37 cellular contexts compared by ENCODE assay signal in the genomic region with DNA sequence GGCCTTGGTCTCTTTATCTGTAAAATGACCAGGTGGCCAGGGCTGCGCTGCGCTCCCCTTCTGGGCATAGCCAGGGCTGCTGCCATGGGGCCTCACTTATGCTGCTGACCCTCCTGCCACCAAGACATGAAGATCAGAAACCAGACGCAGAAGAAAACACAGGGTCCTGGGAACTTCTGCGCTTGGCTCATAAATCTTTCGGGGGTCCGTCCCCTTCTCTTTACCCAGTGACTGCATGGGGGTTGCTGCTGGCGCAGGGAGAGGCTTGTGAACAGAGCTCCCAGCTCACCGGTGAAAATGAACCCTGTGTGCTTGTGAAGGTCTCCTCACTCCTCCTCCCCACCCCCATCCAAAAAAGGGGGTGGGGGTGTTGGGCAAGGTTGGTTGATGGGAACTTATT. TPM values are rescaled to one million over a fixed set of nuclear protein-coding genes. Genes with fewer than 3 reads are reported as not detected.
A peak's percentile ranks its signal among the peaks of the same experiment; 100 is the strongest.
DNase-seq lines count a peak whose midpoint lies in the region; ATAC-seq and TF ChIP-seq lines count a peak whose summit lies in the region.
"Had no signal": no experiment of that assay in that cellular context is flagged by ENCODE, and none has a peak within 500 bp of the region (broad histone marks: within the 10 kb centered on the region; RNA-seq: fewer than 3 reads in every experiment).

No MANE protein-coding gene starts in this region.

- H3K4me1 ChIP-seq in SK-N-SH (ENCODE audit: control insufficient read depth in 1 of 2, insufficient read depth in 2 of 2, low read depth in 1 of 2, low read length in 1 of 2), result peaks cover 0 to 31% of the 10 kb centered on the region in 2 experiments; a peak in 2 of 4 replicates
- peaks cover 7% of the 10 kb centered on the region for H3K4me1 ChIP-seq in iPS-15b (ENCODE audit: control insufficient read depth, insufficient read depth, low read length)

- H3K4me3 Mint-ChIP-seq in WTC11, result peak overlapping the region; percentile 6; the same call in 1 of the 2 replicates
- H3K4me3 Mint-ChIP-seq: activated CD8-positive, alpha-beta memory T cell treated with anti-CD3 and anti-CD28 coated beads, Interleukin-2, amount 10 ng/mL, durations not matched to agents 7 days and 5 days; activated naive CD8-positive, alpha-beta T cell treated with anti-CD3 and anti-CD28 coated beads, Interleukin-2, amount 10 ng/mL, durations not matched to agents 7 days and 5 days; activated T-cell treated with anti-CD3 and anti-CD28 coated beads, Interleukin-2, amount 50 U/mL, for 4 hours; neural crest cell; stimulated activated naive CD8-positive, alpha-beta T cell treated with anti-CD3 and anti-CD28 coated beads, Interleukin-15, Interleukin-2, amounts not matched to agents 100 ng/mL and 50 ng/mL, for 24 hours had no signal

- no peak for TF ChIP-seq CTCF in SK-N-SH (IDR thresholded peaks at IDR 0.05)
- TF ChIP-seq CTCF in WTC11 (IDR thresholded peaks at IDR 0.05), result no peak

- H3K27ac Mint-ChIP-seq in WTC11, result no peak overlapping the region
- H3K27ac Mint-ChIP-seq: activated CD8-positive, alpha-beta memory T cell treated with anti-CD3 and anti-CD28 coated beads, Interleukin-2, amount 10 ng/mL, durations not matched to agents 7 days and 5 days; activated naive CD8-positive, alpha-beta T cell treated with anti-CD3 and anti-CD28 coated beads, Interleukin-2, amount 10 ng/mL, durations not matched to agents 7 days and 5 days; CD14-positive monocyte; stimulated activated naive CD8-positive, alpha-beta T cell treated with anti-CD3 and anti-CD28 coated beads, Interleukin-15, Interleukin-2, amounts not matched to agents 100 ng/mL and 50 ng/mL, for 24 hours had no signal

- TF ChIP-seq EP300 in SK-N-SH (IDR thresholded peaks at IDR 0.05; ENCODE audit: borderline replicate concordance in 1 of 2, low read depth in 1 of 2, low read length in 1 of 2), result no peak

- POLR2A ChIA-PET in SK-N-SH (lab: Yijun Ruan, JAX) (no interaction called here), WTC11 (lab: Charles Lee) (interaction anchor here (0.7 kb wide), 1 partner anchor 605 kb away, joined by 3 read pairs; no protein-coding TSS in a partner anchor)

- no peak for ATAC-seq in SK-N-SH treated with all-trans-retinoic acid at 6 μM for 48 hours
- no peak for ATAC-seq in WTC11
- ATAC-seq in HG03432 (IDR thresholded peaks at IDR 0.05; ENCODE audit: unreplicated experiment), result no peak
- ATAC-seq: activated CD4-positive, CD25-positive, alpha-beta regulatory T cell treated with anti-CD3 and anti-CD28 coated beads, Interleukin-2, amount 50 U/mL, for 24 hours; activated CD8-positive, alpha-beta memory T cell treated with anti-CD3 and anti-CD28 coated beads, Interleukin-2, amount 10 ng/mL, durations not matched to agents 7 days and 5 days; activated T-cell treated with anti-CD3 and anti-CD28 coated beads, Interleukin-2, amount 50 U/mL, for 4 hours; body of pancreas; heart left ventricle; HepG2; mucosa of descending colon had no signal

- CTCF ChIA-PET in SK-N-SH (lab: Yijun Ruan, JAX) (interaction anchor here (1.3 to 3.1 kb wide), 2 partner anchors 8 to 706 kb away, joined by 4 to 17 read pairs; no protein-coding TSS in a partner anchor), WTC11 (lab: Charles Lee) (interaction anchor here (0.9 to 1.8 kb wide), 5 partner anchors 8 to 490 kb away, joined by 3 to 7 read pairs (median 4); no protein-coding TSS in a partner anchor)

- H3K79me2 ChIP-seq in SK-N-SH (ENCODE audit: insufficient read depth), result peaks cover 94% of the 10 kb centered on the region

- no peaks in the 10 kb centered on the region for H3K36me3 Mint-ChIP-seq in WTC11
- H3K36me3 Mint-ChIP-seq: activated CD8-positive, alpha-beta memory T cell treated with anti-CD3 and anti-CD28 coated beads, Interleukin-2, amount 10 ng/mL, durations not matched to agents 7 days and 5 days; activated naive CD8-positive, alpha-beta T cell treated with anti-CD3 and anti-CD28 coated beads, Interleukin-2, amount 10 ng/mL, durations not matched to agents 7 days and 5 days; CD14-positive monocyte had no signal

- H3K4me2 ChIP-seq in SK-N-SH, result peak overlapping the region; percentile 77

- H2AFZ ChIP-seq in SK-N-SH (ENCODE audit: low read depth), result no peak overlapping the region

- H3K9me3 ChIP-seq in SK-N-SH, result no peaks in the 10 kb centered on the region
- H3K9me3 ChIP-seq in iPS-15b (ENCODE audit: control insufficient read depth, insufficient read depth, low read length), result no peaks in the 10 kb centered on the region
- H3K9me3 ChIP-seq: body of pancreas, Caco-2, heart left ventricle, mucosa of descending colon, Peyer's patch, spleen, testis had no signal

- H3K9me3 Mint-ChIP-seq in WTC11, result no peaks in the 10 kb centered on the region
- H3K9me3 Mint-ChIP-seq: activated naive CD8-positive, alpha-beta T cell treated with anti-CD3 and anti-CD28 coated beads, Interleukin-2, amount 10 ng/mL, durations not matched to agents 7 days and 5 days; activated T-cell treated with anti-CD3 and anti-CD28 coated beads, Interleukin-2, amount 50 U/mL, for 4 hours; neural crest cell; stimulated activated naive CD8-positive, alpha-beta T cell treated with anti-CD3 and anti-CD28 coated beads, Interleukin-15, Interleukin-2, amounts not matched to agents 100 ng/mL and 50 ng/mL, for 24 hours had no signal

- H3K9me2 ChIP-seq in SK-N-SH, result no peaks in the 10 kb centered on the region

- 0 out of 4 replicates have a peak overlapping the region, but pooled peaks of 1 of the 2 experiments have one; percentile 93 for H3K4me3 ChIP-seq in SK-N-SH (ENCODE audit: low read depth in 2 of 2, low read length in 1 of 2)
- peak overlapping the region; percentile 6 for H3K4me3 ChIP-seq in iPS-15b (ENCODE audit: low read depth, low read length)
- peak overlapping the region; percentile 7 for H3K4me3 ChIP-seq in skeletal muscle cell (ENCODE audit: low read depth, low read length)
- H3K4me3 ChIP-seq: body of pancreas, lung, mucosa of descending colon, Peyer's patch, spleen, testis had no signal

- no peak for TF ChIP-seq RAD21 in SK-N-SH (IDR thresholded peaks at IDR 0.05; ENCODE audit: low read length)

- H3K4me1 Mint-ChIP-seq in WTC11, result peaks cover 65% of the 10 kb centered on the region

- H3K27me3 ChIP-seq in SK-N-SH (ENCODE audit: insufficient read depth) (no peaks in the 10 kb centered on the region), iPS-15b (ENCODE audit: control insufficient read depth, insufficient read depth, low read length) (peaks cover 93% of the 10 kb centered on the region)
- H3K27me3 ChIP-seq: testis had no signal

- WGBS in SK-N-SH (ENCODE audit: low lambda C conversion rate), result 59% methylated on average over 3 of the region's 8 CpGs

- H3F3A ChIP-seq in SK-N-SH (replicated peaks; ENCODE audit: insufficient read depth), result peaks cover 34% of the 10 kb centered on the region

- DNase-seq in SK-N-SH (no peak), WTC11 (ENCODE audit: low spot score) (no peak), skeletal muscle cell (ENCODE audit: low read depth) (no peak), NCI-H2227 treated with DMSO at 0.1 percent for 48 hours (lab: John Stamatoyannopoulos, UW) (no peak)
- DNase-seq in activated CD4-positive, CD25-positive, alpha-beta regulatory T cell (lab: John Stamatoyannopoulos, UW), result no peak
- DNase-seq: activated CD4-positive, alpha-beta T cell treated with anti-CD3 and anti-CD28 coated beads, Interleukin-2, amount 50 U/mL, for 4 hours; activated CD8-positive, alpha-beta memory T cell treated with anti-CD3 and anti-CD28 coated beads, Interleukin-2, amount 10 ng/mL, durations not matched to agents 7 days and 5 days; activated gamma-delta T cell; activated naive CD8-positive, alpha-beta T cell treated with anti-CD3 and anti-CD28 coated beads, Interleukin-2, amount 10 ng/mL, durations not matched to agents 7 days and 5 days; activated T-cell treated with anti-CD3 and anti-CD28 coated beads, Interleukin-2, amount 50 U/mL, for 4 hours; body of pancreas; DMS79; foreskin melanocyte; GOT3; heart left ventricle; Karpas-422; mucosa of descending colon; NCI-H1436; NCI-H345; NCI-H69; Peyer's patch; spleen; stimulated activated CD4-positive, alpha-beta T cell treated with anti-CD3 and anti-CD28 coated beads, Interleukin-2, amount 100 ng/mL, for 24 hours; T-helper 1 cell; testis had no signal

- peaks cover 16% of the 10 kb centered on the region; the same call in 1 of the 2 replicates for H4K20me1 ChIP-seq in SK-N-SH (ENCODE audit: insufficient read depth)

- H3K36me3 ChIP-seq in SK-N-SH (replicated peaks in 1 of 2; ENCODE audit: control insufficient read depth in 1 of 2, insufficient read depth in 2 of 2, low read length in 1 of 2) (peaks cover 0 to 21% of the 10 kb centered on the region in 2 experiments), iPS-15b (ENCODE audit: control insufficient read depth, insufficient read depth, low read length) (no peaks in the 10 kb centered on the region)
- H3K36me3 ChIP-seq: heart left ventricle, Peyer's patch, spleen had no signal

- H3K9ac ChIP-seq in SK-N-SH (0 out of 2 replicates have a peak overlapping the region, but pooled peaks have one; percentile 5), iPS-15b (ENCODE audit: low read depth, low read length) (no peak overlapping the region)

- peak overlapping the region in 1 of 2 experiments; percentile 96; a peak in 1 of 4 replicates for H3K27ac ChIP-seq in SK-N-SH (ENCODE audit: low read depth in 2 of 2, low read length in 1 of 2)
- H3K27ac ChIP-seq: 22Rv1, body of pancreas, Peyer's patch, spleen, testis had no signal

- peaks cover 97% of the 10 kb centered on the region for H3K27me3 Mint-ChIP-seq in WTC11 (ENCODE audit: low read depth)

TF ChIP-seq in SK-N-SH, 30 proteins besides CTCF, POLR2A, EP300 and RAD21 (continues in another document):
- TF ChIP-seq TCF12 (IDR thresholded peaks at IDR 0.05), result no peak

TF ChIP-seq in SK-N-SH treated with all-trans-retinoic acid at 6 μM for 48 hours, 23 proteins besides CTCF, POLR2A, EP300 and RAD21 (continues in another document):
- TF ChIP-seq PPARA (CRISPR knock-in tag; IDR thresholded peaks at IDR 0.05; ENCODE audit: borderline replicate concordance), result no peak
- TF ChIP-seq ZFP3 (CRISPR knock-in tag; IDR thresholded peaks at IDR 0.05), result no peak

TF ChIP-seq in WTC11, 78 proteins besides CTCF, POLR2A, EP300 and RAD21 (continues in another document):
- TF ChIP-seq ZNF671 (CRISPR knock-in tag; IDR thresholded peaks at IDR 0.05) (no peak), NR1H2 (CRISPR knock-in tag; IDR thresholded peaks at IDR 0.05) (no peak)

RNA-seq across cellular contexts. Expression of gene FOXL1, which starts 5.7 kb away (rescaled TPM):
- polyA plus RNA-seq in SK-N-SH (2012; rRNA removed), result 2.5 and 2.8 TPM in 2 replicates
- 1.7 and 2.3 TPM in 2 replicates for polyA plus RNA-seq in SK-N-SH (2012; cell fraction: cytosol; rRNA removed)
- 5.7 and 15.3 TPM in 2 replicates for polyA plus RNA-seq in SK-N-SH (2012; cell fraction: nucleus; rRNA removed)
- 0.23 to 0.34 TPM (median 0.33 TPM) in 3 replicates for total RNA-seq in WTC11 (2021)
- total RNA-seq: activated CD8-positive, alpha-beta memory T cell treated with anti-CD3 and anti-CD28 coated beads, Interleukin-2, amount 10 ng/mL, durations not matched to agents 7 days and 5 days; activated naive CD8-positive, alpha-beta T cell treated with anti-CD3 and anti-CD28 coated beads, Interleukin-2, amount 10 ng/mL, durations not matched to agents 7 days and 5 days; activated T-cell treated with anti-CD3 and anti-CD28 coated beads, Interleukin-2, amount 50 U/mL, for 4 hours; HepG2; SK-MEL-5; spleen had no signal
- polyA plus RNA-seq: CD14-positive monocyte, HepG2 had no signal

RNA-seq across cellular contexts. Expression of gene FOXC2, which starts 6.0 kb away (rescaled TPM):
- polyA plus RNA-seq in SK-N-SH (2012; rRNA removed), result 0.37 and 1.3 TPM in 2 replicates
- 1.1 TPM in 2 replicates for polyA plus RNA-seq in SK-N-SH (2012; cell fraction: cytosol; rRNA removed)
- polyA plus RNA-seq in SK-N-SH (2012; cell fraction: nucleus; rRNA removed), result 2.0 TPM in 2 replicates
- 0.18 to 0.28 TPM (median 0.21 TPM) in 3 replicates for total RNA-seq in WTC11 (2021)
- total RNA-seq: activated CD8-positive, alpha-beta memory T cell treated with anti-CD3 and anti-CD28 coated beads, Interleukin-2, amount 10 ng/mL, durations not matched to agents 7 days and 5 days; activated naive CD8-positive, alpha-beta T cell treated with anti-CD3 and anti-CD28 coated beads, Interleukin-2, amount 10 ng/mL, durations not matched to agents 7 days and 5 days; activated T-cell treated with anti-CD3 and anti-CD28 coated beads, Interleukin-2, amount 50 U/mL, for 4 hours; Caco-2; HepG2; neural crest cell; SK-MEL-5; spleen had no signal
- polyA plus RNA-seq: CD14-positive monocyte, HepG2 had no signal

RNA-seq across cellular contexts. Expression of gene MTHFSD, which starts 17.6 kb away (rescaled TPM):
- 15.6 and 18.7 TPM in 2 replicates for polyA plus RNA-seq in SK-N-SH (2012; rRNA removed)
- polyA plus RNA-seq in SK-N-SH (2012; cell fraction: cytosol; rRNA removed), result 5.6 and 8.7 TPM in 2 replicates
- 61.2 and 70.2 TPM in 2 replicates for polyA plus RNA-seq in SK-N-SH (2012; cell fraction: nucleus; rRNA removed)
- total RNA-seq in WTC11 (2021), result 14.1 to 15.7 TPM (median 15.3 TPM) in 3 replicates
